ENCODE assay signal across 17 cellular contexts in the genomic region with DNA sequence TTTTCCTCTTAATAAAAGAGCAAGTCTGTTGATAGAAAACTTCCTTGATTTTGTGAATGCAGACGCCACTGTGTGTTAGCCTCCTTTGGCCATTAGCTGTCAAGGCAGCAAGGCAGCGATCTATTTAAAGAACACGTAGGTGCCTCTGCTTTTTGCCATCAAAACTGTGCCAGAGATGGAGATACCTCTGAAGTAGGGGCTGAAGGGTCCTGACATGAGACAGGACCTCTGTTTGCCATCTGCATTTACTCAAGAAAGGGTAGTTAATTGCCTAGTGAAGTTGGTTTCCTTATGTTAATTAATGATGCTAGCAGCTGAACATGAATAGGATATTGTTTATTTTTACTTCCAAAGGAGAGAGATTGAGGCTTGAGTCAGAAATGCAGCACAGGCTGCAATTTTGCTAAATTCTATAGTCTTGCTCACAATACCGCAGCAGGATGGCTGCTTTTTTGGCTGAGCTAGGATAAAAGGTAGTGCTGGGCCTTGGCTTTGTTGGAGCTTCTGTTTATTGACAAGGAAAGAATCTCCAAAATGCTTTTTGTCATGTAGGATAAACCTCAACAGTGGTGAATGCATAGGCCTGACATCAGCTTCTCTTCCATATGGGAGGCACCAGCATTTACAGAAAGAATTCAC. TPM values are rescaled to one million over a fixed set of nuclear protein-coding genes. Genes with fewer than 3 reads are reported as not detected.
A peak's percentile ranks its signal among the peaks of the same experiment; 100 is the strongest.
DNase-seq lines count a peak whose midpoint lies in the region; FAIRE-seq and TF ChIP-seq lines count a peak whose summit lies in the region.
"Had no signal": no experiment of that assay in that cellular context is flagged by ENCODE, and none has a peak within 500 bp of the region (broad histone marks: within the 10 kb centered on the region; RNA-seq: fewer than 3 reads in every experiment).

No MANE protein-coding gene starts in this region.

- H3K27ac Mint-ChIP-seq in immature natural killer cell, result no peak overlapping the region
- H3K27ac Mint-ChIP-seq: CD14-positive monocyte had no signal

- DNase-seq in H7 (peak; percentile 39), NCI-H345 (lab: John Stamatoyannopoulos, UW) (peak; percentile 65), H1 (ENCODE audit: low read depth in 1 of 2, low spot score in 2 of 2) (peak in 1 of 2 experiments; percentile 60), iPS-NIHi7 (ENCODE audit: extremely low spot score) (peak; percentile 32), immature natural killer cell (no peak), NCI-H1436 (lab: John Stamatoyannopoulos, UW) (no peak), NCI-H1930 (lab: John Stamatoyannopoulos, UW) (no peak)
- DNase-seq in activated naive CD4-positive, alpha-beta T cell (lab: John Stamatoyannopoulos, UW), result no peak
- DNase-seq: Caco-2, Karpas-422, MM.1S, NCI-H2081 treated with DMSO at 0.1 percent for 48 hours, NCI-H226, NCI-H774, Peyer's patch, Right ventricle myocardium superior had no signal

- no peaks in the 10 kb centered on the region for H3K23me2 ChIP-seq in H1 (ENCODE audit: low read depth, low read length)

- H3K4me3 ChIP-seq in H7 (ENCODE audit: insufficient read depth, low read depth, low read length) (no peak overlapping the region), H1 (ENCODE audit: extremely low read depth in 1 of 4, insufficient read depth in 2 of 4, low read depth in 3 of 4, low read length in 4 of 4) (peak overlapping the region in 1 of 4 experiments; percentile 36; a peak in 1 of 8 replicates)
- H3K4me3 ChIP-seq: Peyer's patch had no signal

- H2BK20ac ChIP-seq in H1 (ENCODE audit: low read length), result peak overlapping the region; percentile 80; the same call in 1 of the 2 replicates

- H3K27me3 Mint-ChIP-seq in immature natural killer cell (ENCODE audit: low read depth in 3 of 3), result peaks cover 2 to 5% (median 4%) of the 10 kb centered on the region in 3 donors

- no peak overlapping the region for H3K9ac ChIP-seq in H1 (replicated peaks in 1 of 4; ENCODE audit: extremely low read depth in 1 of 4, low read depth in 3 of 4, low read length in 3 of 4)

- no peaks in the 10 kb centered on the region for H3K27me3 ChIP-seq in H7 (ENCODE audit: control insufficient read depth, insufficient read depth, low read length)
- H3K27me3 ChIP-seq in H1 (replicated peaks in 1 of 4; ENCODE audit: control insufficient read depth in 3 of 4, extremely low read depth in 1 of 4, insufficient read depth in 3 of 4, low read length in 3 of 4), result peaks cover 0 to 9% (median 0%) of the 10 kb centered on the region in 4 experiments; a peak in 2 of 7 replicates
- H3K27me3 ChIP-seq: Peyer's patch had no signal

- no peaks in the 10 kb centered on the region for H3K36me3 Mint-ChIP-seq in immature natural killer cell
- H3K36me3 Mint-ChIP-seq: CD14-positive monocyte had no signal

- peak overlapping the region; percentile 26; the same call in 1 of the 2 replicates for H3K18ac ChIP-seq in H1 (ENCODE audit: extremely low read depth, low read length)

- peak overlapping the region; percentile 2 for H2BK120ac ChIP-seq in H1 (replicated peaks; ENCODE audit: low read depth, low read length)

- H3K9me3 ChIP-seq in H1 (ENCODE audit: insufficient read depth in 2 of 2, low read depth in 1 of 2, low read length in 1 of 2), result peaks cover 0 to 5% of the 10 kb centered on the region in 2 experiments; a peak in 1 of 4 replicates
- H3K9me3 ChIP-seq: Caco-2, Peyer's patch had no signal

- H3K79me2 ChIP-seq in H1 (ENCODE audit: control insufficient read depth in 1 of 2, insufficient read depth in 2 of 2, low read length in 2 of 2), result no peaks in the 10 kb centered on the region

- TF ChIP-seq CTCF in H1 (IDR thresholded peaks at IDR 0.05; ENCODE audit: control extremely low read depth in 1 of 3, insufficient read depth in 1 of 3, low read depth in 1 of 3, low read length in 3 of 3), result no peak

- CTCF ChIA-PET in H1 (lab: Charles Lee; ENCODE audit: partially characterized antibody), result interaction anchor here (1.0 to 2.2 kb wide), 2 partner anchors 10 to 13 kb away, joined by 3 to 10 read pairs; no protein-coding TSS in a partner anchor

- peak overlapping the region; percentile 13 for H4K5ac ChIP-seq in H1 (ENCODE audit: insufficient read length, low read depth, low read length)

- TF ChIP-seq EP300 in H1 (IDR thresholded peaks at IDR 0.05; ENCODE audit: borderline replicate concordance in 1 of 2, low read depth in 2 of 2, low read length in 2 of 2), result peak in 1 of 2 experiments; percentile 73; a peak in 1 of 3 replicates

- no peak overlapping the region for H4K91ac ChIP-seq in H1 (replicated peaks; ENCODE audit: insufficient read length, low read length)

- no peaks in the 10 kb centered on the region for H3K4me1 Mint-ChIP-seq in immature natural killer cell
- H3K4me1 Mint-ChIP-seq: CD14-positive monocyte had no signal

- peaks cover 0 to 23% (median 15%) of the 10 kb centered on the region in 4 experiments; a peak in 3 of 7 replicates for H3K4me1 ChIP-seq in H1 (replicated peaks in 1 of 4; ENCODE audit: control insufficient read depth in 3 of 4, insufficient read depth in 4 of 4, low read length in 3 of 4)
- H3K4me1 ChIP-seq: Caco-2, Peyer's patch had no signal

- no peak overlapping the region for H2AFZ ChIP-seq in H1 (ENCODE audit: low read length)

- WGBS in H1 (ENCODE audit: extremely low coverage in 1 of 2, insufficient coverage in 1 of 2, insufficient read length in 1 of 2, insufficient replicate concordance in 2 of 2, low coverage in 1 of 2, low lambda C conversion rate in 2 of 2, missing lambda C conversion rate in 1 of 2), 2 experiments, result 13% methylated on average over 4 of the region's 4 CpGs; no CpG with 5 or more reads in 1 of the 2 experiments

- no peak overlapping the region for H3K14ac ChIP-seq in H1 (ENCODE audit: insufficient read length)

- peak overlapping the region; percentile 45 for H2BK12ac ChIP-seq in H1 (ENCODE audit: low read depth, low read length)

- no peak for TF ChIP-seq POLR2A in H1 (IDR thresholded peaks at IDR 0.05; ENCODE audit: control extremely low read depth in 1 of 2, low read depth in 2 of 2, low read length in 2 of 2)

- no peaks in the 10 kb centered on the region for H4K20me1 ChIP-seq in H1 (replicated peaks in 1 of 2; ENCODE audit: control insufficient read depth in 1 of 2, insufficient read depth in 2 of 2, low read length in 2 of 2)

- TF ChIP-seq RAD21 in H1 (IDR thresholded peaks at IDR 0.05 in 1 of 2, conservative IDR thresholded peaks at IDR 0.05 in 1 of 2; ENCODE audit: low read depth in 2 of 2, low read length in 2 of 2), result peak in 1 of 2 experiments; percentile 5; a peak in 1 of 4 replicates

- no peak overlapping the region for H3K4me3 Mint-ChIP-seq in immature natural killer cell
- H3K4me3 Mint-ChIP-seq: CD14-positive monocyte had no signal

- H2BK5ac ChIP-seq in H1 (ENCODE audit: low read depth, low read length), result peak overlapping the region; percentile 74; the same call in 1 of the 2 replicates

- no peak overlapping the region for H3K23ac ChIP-seq in H1 (ENCODE audit: insufficient read length)

- H2AK5ac ChIP-seq in H1 (ENCODE audit: low read depth, low read length), result no peak overlapping the region

- H3K56ac ChIP-seq in H1 (replicated peaks; ENCODE audit: insufficient read length, low read depth, low read length), result no peak overlapping the region

- peak overlapping the region; percentile 56 to 69 for H3K4me2 ChIP-seq in H1 (ENCODE audit: insufficient read depth in 1 of 2, low read depth in 2 of 2, low read length in 2 of 2)

- H3K79me1 ChIP-seq in H1 (ENCODE audit: low read depth, low read length), result no peaks in the 10 kb centered on the region

- no peak overlapping the region for H2BK15ac ChIP-seq in H1 (ENCODE audit: low read length)

- no peaks in the 10 kb centered on the region for H3K9me3 Mint-ChIP-seq in immature natural killer cell

- H4K8ac ChIP-seq in H1 (ENCODE audit: extremely low read depth, insufficient read depth, low read length), result no peak overlapping the region

- FAIRE-seq in H1 (lab: Jason Lieb, UNC), result peak; percentile 96

- peak overlapping the region; percentile 48 for H3K27ac ChIP-seq in H1 (ENCODE audit: low read depth, low read length)
- H3K27ac ChIP-seq: Peyer's patch had no signal

- H3K4ac ChIP-seq in H1 (replicated peaks; ENCODE audit: insufficient read length, low read depth, low read length), result peak overlapping the region; percentile 11

- POLR2A ChIA-PET in H1 (lab: Charles Lee; ENCODE audit: partially characterized antibody), result interaction anchor here (0.8 kb wide), 1 partner anchor 9 kb away, joined by 4 read pairs; no protein-coding TSS in a partner anchor

- H3K36me3 ChIP-seq in H7 (replicated peaks; ENCODE audit: control insufficient read depth, insufficient read depth, low read length), result no peaks in the 10 kb centered on the region
- no peaks in the 10 kb centered on the region for H3K36me3 ChIP-seq in H1 (ENCODE audit: control insufficient read depth in 2 of 4, insufficient read depth in 4 of 4, low read length in 3 of 4)
- H3K36me3 ChIP-seq: Peyer's patch had no signal

TF ChIP-seq in H1, 55 proteins besides CTCF, POLR2A, EP300 and RAD21 (continues in another document):
- no peak for TF ChIP-seq SIRT6 (IDR thresholded peaks at IDR 0.05; ENCODE audit: low read length)
- TF ChIP-seq TAF1 (IDR thresholded peaks at IDR 0.05; ENCODE audit: low read depth, low read length), result no peak
- no peak for TF ChIP-seq BRCA1 (IDR thresholded peaks at IDR 0.05; ENCODE audit: low read depth, low read length)
- 0 out of 2 replicates have a peak, but pooled peaks have one; percentile 1 for TF ChIP-seq MAFK (IDR thresholded peaks at IDR 0.05; ENCODE audit: low read depth, low read length)
- TF ChIP-seq HDAC6 (IDR thresholded peaks at IDR 0.05; ENCODE audit: low read depth, low read length), result no peak
- no peak for TF ChIP-seq JUND (IDR thresholded peaks at IDR 0.05; ENCODE audit: low read length)
- TF ChIP-seq SP2 (IDR thresholded peaks at IDR 0.05; ENCODE audit: low read length), result no peak
- TF ChIP-seq ZNF274 (IDR thresholded peaks at IDR 0.05; ENCODE audit: borderline replicate concordance, extremely low read depth, low read length), result no peak
- TF ChIP-seq SIX5 (IDR thresholded peaks at IDR 0.05; ENCODE audit: low read depth, low read length), result no peak
- 0 out of 2 replicates have a peak, but pooled peaks have one; percentile 62 for TF ChIP-seq SP1 (IDR thresholded peaks at IDR 0.05; ENCODE audit: low read depth, low read length)

RNA-seq across cellular contexts. Expression of a gene that starts 14.0 kb away (rescaled TPM):
- total RNA-seq in H7 (2014; rRNA removed; shearing (Covaris generic)), result not detected in 2 replicates
- total RNA-seq in H1 (2021; fragmentation: NEBNext Ultra II Directional; extraction: Animal tissue kit (Norgen Biotek cat#: 25700)), result not detected in 2 replicates
- polyA plus RNA-seq in H1 (2011; rRNA removed) (0.02 TPM in 1 of 2 replicates, not detected in the other), immature natural killer cell (not detected)
- polyA plus RNA-seq in H1 (2011; cell fraction: cytosol; rRNA removed), result 0.06 TPM
- polyA plus RNA-seq in H1 (2011; cell fraction: nucleus; rRNA removed), result 0.04 TPM
- 0.04 to 0.16 TPM (median 0.07 TPM) in 3 of 4 replicates, not detected in the other for polyA plus RNA-seq in H1 (2012, experiment 1 of 2)
- polyA plus RNA-seq in H1 (2012, experiment 2 of 2), result not detected
- polyA plus RNA-seq in H1 (2013, experiment 1 of 2), result 0.06 TPM
- 0.04 TPM for polyA plus RNA-seq in H1 (2013, experiment 2 of 2)
- not detected in 2 replicates for polyA minus RNA-seq in H1 (2011; rRNA and poly(A)+ RNA removed)
- not detected for polyA minus RNA-seq in H1 (2011; cell fraction: cytosol; rRNA and poly(A)+ RNA removed)
- polyA minus RNA-seq in H1 (2011; cell fraction: nucleus; rRNA and poly(A)+ RNA removed), result not detected
- total RNA-seq: Caco-2, Peyer's patch, Right ventricle myocardium superior had no signal

Comparison
In these comparisons a context has a peak if more than half of its experiments do, and no peak if none do; other contexts are left out.
1. DNase-seq: peak in H7 (single experiment), NCI-H345 (single experiment) and iPS-NIHi7 (single experiment); none in immature natural killer cell (0 of 3), activated naive CD4-positive, alpha-beta T cell (0 of 4), NCI-H1436 (single experiment) and NCI-H1930 (0 of 2).